In the genomic region with DNA sequence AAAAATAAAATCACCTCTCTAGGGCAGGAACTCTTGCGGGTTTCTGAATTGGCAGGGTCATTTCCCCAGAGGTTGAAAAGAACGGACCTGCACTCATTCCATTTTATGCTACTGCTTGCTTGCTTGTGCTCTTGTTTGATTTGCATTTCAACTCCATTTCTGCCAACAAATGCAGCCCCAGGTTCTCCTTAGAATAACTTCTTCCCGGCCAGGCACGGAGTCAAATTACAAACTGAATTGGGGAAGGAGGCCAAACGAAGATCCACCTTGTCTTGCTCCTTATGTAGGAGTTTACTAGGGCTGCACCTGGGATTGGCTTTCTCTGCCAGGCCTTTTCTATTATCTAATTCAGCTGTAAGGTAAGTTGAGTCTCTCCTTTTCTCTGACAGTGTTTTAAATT, we compare ENCODE assay signal across 17 cellular contexts.
DNase-seq lines count a peak whose midpoint lies in the region; ATAC-seq and TF ChIP-seq lines count a peak whose summit lies in the region.
"Had no signal": no experiment of that assay in that cellular context is flagged by ENCODE, and none has a peak within 500 bp of the region (broad histone marks: within the 10 kb centered on the region; RNA-seq: fewer than 3 reads in every experiment).

No MANE protein-coding gene starts in this region.

- POLR2A ChIA-PET in IMR-90 (lab: Charles Lee; ENCODE audit: unreplicated experiment), result no interaction called here

- H3K27me3 ChIP-seq in IMR-90 (ENCODE audit: control insufficient read depth, insufficient read depth, low read length), result no peaks in the 10 kb centered on the region
- no peaks in the 10 kb centered on the region for H3K27me3 ChIP-seq in testis

- peak overlapping the region; percentile 50 for H3K56ac ChIP-seq in IMR-90 (ENCODE audit: extremely low read depth, insufficient read depth, low read length)

- in situ Hi-C loops in IMR-90 (cut with MboI; ENCODE audit: low sequenced_read_pairs), result no loop called here

- H2AK9ac ChIP-seq in IMR-90 (replicated peaks; ENCODE audit: low read depth, low read length, poor library complexity), result no peak overlapping the region

- H3K4ac ChIP-seq in IMR-90 (ENCODE audit: low read depth, low read length), result peak overlapping the region; percentile 57

- H4K5ac ChIP-seq in IMR-90 (ENCODE audit: low read depth, low read length), result peak overlapping the region; percentile 83

- no peaks in the 10 kb centered on the region for H4K20me1 ChIP-seq in IMR-90 (ENCODE audit: insufficient read depth, low read length)

- H4K8ac ChIP-seq in IMR-90 (ENCODE audit: low read depth in 2 of 2, low read length in 2 of 2), result peak overlapping the region; percentile 37 to 67

- peak overlapping the region; percentile 81 for H2BK15ac ChIP-seq in IMR-90 (ENCODE audit: low read depth, low read length)

- no peaks in the 10 kb centered on the region for H3K9me3 ChIP-seq in IMR-90 (ENCODE audit: control insufficient read depth, insufficient read depth, low read length)
- H3K9me3 ChIP-seq in testis, result no peaks in the 10 kb centered on the region

- ATAC-seq in IMR-90 (ENCODE audit: low read depth) (no peak), GM21360 (IDR thresholded peaks at IDR 0.05; ENCODE audit: unreplicated experiment) (no peak)
- ATAC-seq: naive thymus-derived CD8-positive, alpha-beta T cell; sciatic nerve; stimulated activated memory B cell treated with anti-CD40 and anti-IgM and Interleukin-4, amounts not matched to agents 10 μg/mL and 1 μg/mL and 100 μg/mL, for 72 hours had no signal

- TF ChIP-seq POLR2A in IMR-90 (IDR thresholded peaks at IDR 0.05; ENCODE audit: low read depth, low read length) (no peak), testis (IDR thresholded peaks at IDR 0.05) (no peak)

- H4K91ac ChIP-seq in IMR-90 (ENCODE audit: insufficient read depth, low read depth, low read length), result peak overlapping the region; percentile 86; the same call in 1 of the 2 replicates

- peak overlapping the region; percentile 40; the same call in 1 of the 2 replicates for H3K23ac ChIP-seq in IMR-90 (ENCODE audit: low read depth, low read length)

- H3K4me1 ChIP-seq in IMR-90 (ENCODE audit: control insufficient read depth, insufficient read depth, low read length) (peaks cover 13% of the 10 kb centered on the region; the same call in 1 of the 2 replicates), testis (no peaks in the 10 kb centered on the region)

- peak overlapping the region; percentile 39; the same call in 1 of the 2 replicates for H3K27ac ChIP-seq in IMR-90 (ENCODE audit: insufficient read depth, low read length)
- no peak overlapping the region for H3K27ac ChIP-seq in testis

- H2BK5ac ChIP-seq in IMR-90 (ENCODE audit: low read depth, low read length, poor library complexity, severe bottlenecking), result peak overlapping the region; percentile 93

- H2AFZ ChIP-seq in IMR-90 (replicated peaks; ENCODE audit: low read length, poor library complexity), result peak overlapping the region; percentile 64

- H3K14ac ChIP-seq in IMR-90 (replicated peaks; ENCODE audit: low read depth, low read length), result peak overlapping the region; percentile 75

- H2AK5ac ChIP-seq in IMR-90 (ENCODE audit: low read depth, low read length), result peak overlapping the region; percentile 31; the same call in 1 of the 2 replicates

- H3K9me3 Mint-ChIP-seq in progenitor cell of endocrine pancreas (ENCODE audit: low read depth), result no peaks in the 10 kb centered on the region

- DNase-seq in IMR-90 (no peak), SHP77 (lab: John Stamatoyannopoulos, UW) (peak; percentile 24 to 38), fibroblast of villous mesenchyme (ENCODE audit: low read depth) (peak; percentile 52), progenitor cell of endocrine pancreas (ENCODE audit: low spot score, unreplicated experiment) (no peak), testis (no peak), retina (no peak), NCI-H1092 treated with DMSO at 0.1 percent for 48 hours (lab: John Stamatoyannopoulos, UW) (no peak)
- DNase-seq: activated gamma-delta T cell; C1 segment of cervical spinal cord; left cardiac atrium; naive thymus-derived CD8-positive, alpha-beta T cell; NCI-H146; NCI-H82 had no signal

- peak overlapping the region; percentile 2; the same call in 1 of the 2 replicates for H3K9ac ChIP-seq in IMR-90 (ENCODE audit: low read depth, low read length)

- H3K27ac Mint-ChIP-seq in progenitor cell of endocrine pancreas, result peak overlapping the region; percentile 13
- H3K27ac Mint-ChIP-seq: naive thymus-derived CD8-positive, alpha-beta T cell; stimulated activated memory B cell treated with anti-CD40 and anti-IgM and Interleukin-4, amounts not matched to agents 10 μg/mL and 1 μg/mL and 100 μg/mL, for 72 hours had no signal

- peak overlapping the region; percentile 85 for H2BK120ac ChIP-seq in IMR-90 (ENCODE audit: low read depth, low read length)

- peaks cover 7% of the 10 kb centered on the region for H3K4me1 Mint-ChIP-seq in progenitor cell of endocrine pancreas (ENCODE audit: low read depth)
- H3K4me1 Mint-ChIP-seq: naive thymus-derived CD8-positive, alpha-beta T cell; stimulated activated memory B cell treated with anti-CD40 and anti-IgM and Interleukin-4, amounts not matched to agents 10 μg/mL and 1 μg/mL and 100 μg/mL, for 72 hours had no signal

- intact Hi-C loops in IMR-90 (cut with micrococcal nuclease) (loop anchor here (5.0 kb wide), 1 partner anchor 188 kb away; no protein-coding TSS in a partner anchor), testis (cut with DNase I; ENCODE audit: low total_unique reads) (no loop called here)

- TF ChIP-seq CTCF in IMR-90 (conservative IDR thresholded peaks at IDR 0.05; ENCODE audit: low read depth, low read length), result no peak
- no peak for TF ChIP-seq CTCF in fibroblast of villous mesenchyme (IDR thresholded peaks at IDR 0.05; ENCODE audit: insufficient read depth, low read depth, low read length)
- no peak for TF ChIP-seq CTCF in progenitor cell of endocrine pancreas (IDR thresholded peaks at IDR 0.05; ENCODE audit: unreplicated experiment)
- TF ChIP-seq CTCF in testis (IDR thresholded peaks at IDR 0.05), result no peak

- H3K79me1 ChIP-seq in IMR-90 (ENCODE audit: low read depth in 1 of 2, low read length in 2 of 2), result no peaks in the 10 kb centered on the region

- peak overlapping the region; percentile 83 for H3K18ac ChIP-seq in IMR-90 (ENCODE audit: low read depth, low read length)

- peaks cover 4% of the 10 kb centered on the region; the same call in 1 of the 2 replicates for H3K9me1 ChIP-seq in IMR-90 (ENCODE audit: insufficient read depth, low read length)

- 80% methylated on average over 1 of the region's 5 CpGs; no CpG with 5 or more reads in 1 of the 2 experiments for WGBS in IMR-90 (ENCODE audit: extremely low coverage in 2 of 2, insufficient read length in 1 of 2), 2 experiments
- WGBS in testis, 2 donors, result 19 to 24% methylated on average over 5 of the region's 5 CpGs

- no peaks in the 10 kb centered on the region for H3K27me3 Mint-ChIP-seq in progenitor cell of endocrine pancreas
- H3K27me3 Mint-ChIP-seq: brain; naive thymus-derived CD8-positive, alpha-beta T cell; stimulated activated memory B cell treated with anti-CD40 and anti-IgM and Interleukin-4, amounts not matched to agents 10 μg/mL and 1 μg/mL and 100 μg/mL, for 72 hours had no signal

- H3K36me3 Mint-ChIP-seq in progenitor cell of endocrine pancreas (ENCODE audit: insufficient read depth), result no peaks in the 10 kb centered on the region
- H3K36me3 Mint-ChIP-seq: brain; naive thymus-derived CD8-positive, alpha-beta T cell; stimulated activated memory B cell treated with anti-CD40 and anti-IgM and Interleukin-4, amounts not matched to agents 10 μg/mL and 1 μg/mL and 100 μg/mL, for 72 hours had no signal

- no TSS peak for BruUV-seq in IMR-90 (replicated peaks; lab: Mats Ljungman, UMichigan)

- peak overlapping the region; percentile 93 for H2BK20ac ChIP-seq in IMR-90 (ENCODE audit: low read depth, low read length)

- dilution Hi-C loops in IMR-90 (cut with HindIII; ENCODE audit: low sequenced_read_pairs, unreplicated experiment), result no loop called here

- H3K36me3 ChIP-seq in IMR-90 (ENCODE audit: control insufficient read depth, insufficient read depth, low read length) (no peaks in the 10 kb centered on the region), testis (ENCODE audit: low read depth, missing control alignments) (no peaks in the 10 kb centered on the region)

- H3K4me3 ChIP-seq in IMR-90 (ENCODE audit: insufficient read depth, low read depth, low read length) (no peak overlapping the region), fibroblast of villous mesenchyme (ENCODE audit: low read depth, low read length) (peak overlapping the region; percentile 32), testis (no peak overlapping the region)

- TF ChIP-seq RAD21 in IMR-90 (IDR thresholded peaks at IDR 0.05; ENCODE audit: low read length), result no peak

- H3K4me3 Mint-ChIP-seq in progenitor cell of endocrine pancreas (ENCODE audit: low read depth), result no peak overlapping the region
- H3K4me3 Mint-ChIP-seq: brain; naive thymus-derived CD8-positive, alpha-beta T cell; stimulated activated memory B cell treated with anti-CD40 and anti-IgM and Interleukin-4, amounts not matched to agents 10 μg/mL and 1 μg/mL and 100 μg/mL, for 72 hours had no signal

- peak overlapping the region; percentile 46 for H3K4me2 ChIP-seq in IMR-90 (ENCODE audit: low read depth, low read length)

- CTCF ChIA-PET in IMR-90 (lab: Yijun Ruan, JAX), result interaction anchor here (1.0 kb wide), 1 partner anchor 188 kb away, joined by 3 read pairs; no protein-coding TSS in a partner anchor

TF ChIP-seq in IMR-90, 13 proteins besides CTCF, POLR2A, EP300 and RAD21 (continues in another document):
- no peak for TF ChIP-seq CHD1 (IDR thresholded peaks at IDR 0.05; ENCODE audit: low read depth, low read length)
- no peak for TF ChIP-seq RFX5 (IDR thresholded peaks at IDR 0.05; ENCODE audit: low read depth, low read length)
- TF ChIP-seq MAZ (IDR thresholded peaks at IDR 0.05; ENCODE audit: borderline replicate concordance, low read depth, low read length), result no peak
- TF ChIP-seq NFE2L2 (IDR thresholded peaks at IDR 0.05; ENCODE audit: low read depth, low read length), result no peak
- TF ChIP-seq MXI1 (IDR thresholded peaks at IDR 0.05; ENCODE audit: borderline replicate concordance, low read depth, low read length), result no peak
- no peak for TF ChIP-seq RCOR1 (IDR thresholded peaks at IDR 0.05; ENCODE audit: insufficient replicate concordance, low read length)
- no peak for TF ChIP-seq ELK1 (IDR thresholded peaks at IDR 0.05; ENCODE audit: borderline replicate concordance, low read depth, low read length)
- no peak for TF ChIP-seq SMC3 (IDR thresholded peaks at IDR 0.05; ENCODE audit: low read depth, low read length)
- TF ChIP-seq BHLHE40 (IDR thresholded peaks at IDR 0.05; ENCODE audit: low read depth, low read length), result no peak

Comparison
In these comparisons a context has a peak if more than half of its experiments do, and no peak if none do; other contexts are left out.
1. DNase-seq: peak in SHP77 (2 of 2) and fibroblast of villous mesenchyme (single experiment); none in IMR-90 (single experiment), progenitor cell of endocrine pancreas (single experiment), testis (single experiment), retina (single experiment) and NCI-H1092 treated with DMSO at 0.1 percent for 48 hours (single experiment).